ENCODE assay signal across 26 cellular contexts in the genomic region with DNA sequence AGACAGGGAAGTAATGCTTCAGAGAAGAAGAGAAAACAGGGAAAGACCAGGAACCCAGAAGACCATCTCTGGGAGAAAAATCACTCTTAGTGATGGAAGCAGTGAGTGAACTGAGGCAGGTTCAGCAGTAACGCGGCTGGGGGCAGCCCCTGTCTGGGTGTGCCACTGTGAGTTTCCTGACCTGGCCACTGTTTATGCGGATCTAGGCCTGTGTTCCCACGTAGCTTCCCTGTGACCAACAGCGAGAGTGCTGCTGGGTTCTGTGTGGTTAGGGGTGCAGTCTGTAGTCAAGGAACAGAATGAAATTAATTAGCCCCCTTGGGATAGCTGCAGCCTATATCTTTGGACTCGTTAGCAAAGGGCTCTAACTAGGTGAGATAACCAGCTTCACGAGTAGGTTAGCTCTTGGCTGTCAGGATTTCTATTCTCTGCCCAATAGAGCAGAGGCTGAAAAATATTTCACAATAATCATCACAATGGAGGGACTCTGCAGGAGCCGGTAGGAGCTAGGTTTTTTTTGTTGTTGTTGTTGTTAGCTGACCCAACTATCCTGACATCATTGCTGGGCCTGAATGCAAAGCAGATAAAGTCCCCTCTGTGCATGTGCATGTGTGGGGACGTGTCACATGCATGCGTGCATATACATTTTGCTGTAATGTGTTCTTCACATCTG.
"Had no signal": no experiment of that assay in that cellular context is flagged by ENCODE, and none has a peak within 500 bp of the region (broad histone marks: within the 10 kb centered on the region; RNA-seq: fewer than 3 reads in every experiment).

No MANE protein-coding gene starts in this region.

- H3K9me3 ChIP-seq: esophagus muscularis mucosa, gastrocnemius medialis, heart right ventricle, left ventricle myocardium inferior, lower lobe of right lung, pancreas, thyroid gland, upper lobe of left lung, uterus had no signal

- H3K36me3 ChIP-seq: esophagus muscularis mucosa, gastrocnemius medialis, heart right ventricle, left ventricle myocardium inferior, lower lobe of right lung, pancreas, thyroid gland, upper lobe of left lung, uterus had no signal

- H3K36me3 Mint-ChIP-seq: immature natural killer cell; memory B cell; mesothelial cell of epicardium; natural killer cell; stimulated activated naive B cell treated with anti-CD40 and anti-IgM and Interleukin-4, amounts not matched to agents 10 μg/mL and 1 μg/mL and 100 μg/mL, for 72 hours had no signal

- H3K9me3 Mint-ChIP-seq: dendritic cell treated with granulocyte-macrophage colony-stimulating factor and Interleukin-4, amounts not matched to agents 40 ng/mL and 50 ng/mL, for 4 days; effector memory CD8-positive, alpha-beta T cell; memory B cell; mesothelial cell of epicardium; natural killer cell; neural crest cell; stimulated activated naive B cell treated with anti-CD40 and anti-IgM and Interleukin-4, amounts not matched to agents 10 μg/mL and 1 μg/mL and 100 μg/mL, for 72 hours had no signal

- H3K27me3 Mint-ChIP-seq: dendritic cell treated with granulocyte-macrophage colony-stimulating factor and Interleukin-4, amounts not matched to agents 40 ng/mL and 50 ng/mL, for 4 days; progenitor cell of endocrine pancreas had no signal

- H3K4me3 Mint-ChIP-seq: dendritic cell treated with granulocyte-macrophage colony-stimulating factor and Interleukin-4, amounts not matched to agents 40 ng/mL and 50 ng/mL, for 4 days; effector memory CD8-positive, alpha-beta T cell; immature natural killer cell; memory B cell; mesothelial cell of epicardium; natural killer cell; neural crest cell; stimulated activated naive B cell treated with anti-CD40 and anti-IgM and Interleukin-4, amounts not matched to agents 10 μg/mL and 1 μg/mL and 100 μg/mL, for 72 hours had no signal

- H3K27me3 ChIP-seq: esophagus muscularis mucosa, gastrocnemius medialis, heart right ventricle, pancreas, thyroid gland, upper lobe of left lung, uterus had no signal

- FAIRE-seq: colon, kidney, pancreas had no signal

- H3K27ac ChIP-seq: epithelial cell of prostate, esophagus muscularis mucosa, gastrocnemius medialis, heart right ventricle, left ventricle myocardium inferior, lower lobe of right lung, pancreas, thyroid gland, upper lobe of left lung, uterus had no signal

- H3K27ac Mint-ChIP-seq: dendritic cell treated with granulocyte-macrophage colony-stimulating factor and Interleukin-4, amounts not matched to agents 40 ng/mL and 50 ng/mL, for 4 days; effector memory CD8-positive, alpha-beta T cell; immature natural killer cell; memory B cell; mesothelial cell of epicardium; natural killer cell; progenitor cell of endocrine pancreas; stimulated activated naive B cell treated with anti-CD40 and anti-IgM and Interleukin-4, amounts not matched to agents 10 μg/mL and 1 μg/mL and 100 μg/mL, for 72 hours had no signal

- ATAC-seq: effector memory CD8-positive, alpha-beta T cell; gastrocnemius medialis; heart right ventricle; left cardiac atrium; lower lobe of right lung; natural killer cell; pancreas; right cardiac atrium; stimulated activated naive B cell treated with anti-CD40 and anti-IgM and Interleukin-4, amounts not matched to agents 10 μg/mL and 1 μg/mL and 100 μg/mL, for 72 hours had no signal

- H3K4me1 Mint-ChIP-seq: immature natural killer cell; memory B cell; mesothelial cell of epicardium; natural killer cell; stimulated activated naive B cell treated with anti-CD40 and anti-IgM and Interleukin-4, amounts not matched to agents 10 μg/mL and 1 μg/mL and 100 μg/mL, for 72 hours had no signal

- H3K4me2 ChIP-seq: smooth muscle cell had no signal

- H3K4me3 ChIP-seq: esophagus muscularis mucosa, gastrocnemius medialis, heart right ventricle, left ventricle myocardium inferior, lower lobe of right lung, pancreas, smooth muscle cell, thyroid gland, upper lobe of left lung, uterus had no signal

- H3K4me1 ChIP-seq: esophagus muscularis mucosa, gastrocnemius medialis, lower lobe of right lung, pancreas, thyroid gland, upper lobe of left lung, uterus had no signal

- DNase-seq: effector memory CD8-positive, alpha-beta T cell; gastrocnemius medialis; heart right ventricle; hypothalamus; immature natural killer cell; kidney; left cardiac atrium; left ventricle myocardium inferior; lower lobe of right lung; natural killer cell; pancreas; right cardiac atrium; stimulated activated CD4-positive, alpha-beta T cell treated with anti-CD3 and anti-CD28 coated beads, Interleukin-2, amount 100 ng/mL, for 48 hours; stimulated activated naive B cell treated with anti-CD40 and anti-IgM and Interleukin-4, amounts not matched to agents 10 μg/mL and 1 μg/mL and 100 μg/mL, for 72 hours; thyroid gland; upper lobe of left lung; uterus had no signal
